Comparison of ENCODE assay signal across 22 cellular contexts in genomic region chr9:16888594-16888993, GRCh38. TPM values are rescaled to one million over a fixed set of nuclear protein-coding genes. Genes with fewer than 3 reads are reported as not detected.
"Had no signal": no experiment of that assay in that cellular context is flagged by ENCODE, and none has a peak within 500 bp of the region (broad histone marks: within the 10 kb centered on the region; RNA-seq: fewer than 3 reads in every experiment).

No MANE protein-coding gene starts in this region.

- H3K9ac ChIP-seq: KMS-11, SK-N-SH had no signal

- H3K9me3 ChIP-seq: SK-N-SH had no signal

- FAIRE-seq: HTR-8/SVneo, K562 had no signal

- H3K4me3 Mint-ChIP-seq: IgD-negative memory B cell had no signal

- ATAC-seq: K562 had no signal

- H3K4me3 ChIP-seq: K562 had no signal

- H3K27ac ChIP-seq: HL-60, KMS-11, RWPE1 had no signal

- DNase-seq: Kasumi-1, MM.1S, NCI-H1092 treated with DMSO at 0.1 percent for 48 hours, NCI-H1436, NCI-H187, NCI-H2029, NCI-H2081 treated with DMSO at 0.1 percent for 48 hours, NCI-H2171 treated with DMSO at 0.1 percent for 48 hours, NCI-H345, NCI-H446 treated with DMSO at 0.1 percent for 48 hours, NCI-H524, NCI-H69, NCI-H774, SHP77, SK-N-SH, SW 1271 had no signal

- H3K27me3 Mint-ChIP-seq: IgD-negative memory B cell had no signal

- H3K27ac Mint-ChIP-seq: IgD-negative memory B cell had no signal

- H3K36me3 Mint-ChIP-seq: IgD-negative memory B cell had no signal

RNA-seq across cellular contexts. Expression of gene BNC2, which starts 18.1 kb away (rescaled TPM):
- total RNA-seq: K562 had no signal
- polyA plus RNA-seq: IgD-negative memory B cell, K562 had no signal
